ENCODE assay signal across 7 cellular contexts in the genomic region with DNA sequence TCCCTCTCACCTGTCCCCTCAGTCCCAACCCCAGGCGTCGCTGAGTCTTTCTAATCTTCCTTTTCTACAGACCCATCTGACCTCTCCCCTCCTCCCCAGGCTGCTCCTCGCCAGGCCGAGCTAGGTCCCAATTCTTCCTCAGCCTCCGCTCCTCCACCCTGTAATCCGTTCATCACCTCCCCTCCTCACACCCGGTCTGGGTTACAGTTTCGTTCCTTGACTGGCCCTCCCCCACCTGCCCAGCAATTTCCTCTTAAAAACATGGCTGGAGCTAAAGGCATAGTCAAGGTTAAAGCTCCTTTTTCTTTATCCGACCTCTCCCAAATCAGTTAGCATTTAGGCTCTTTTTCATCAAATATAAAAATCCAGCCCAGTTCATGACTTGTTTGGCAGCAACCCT.
DNase-seq lines count a peak whose midpoint lies in the region; FAIRE-seq and TF ChIP-seq lines count a peak whose summit lies in the region.
"Not testable (repeated sequence)": the region's sequence is repeated elsewhere in the genome, so short reads cannot be mapped to it uniquely, and the experiment has no call there.

No MANE protein-coding gene starts in this region.

- TF ChIP-seq RAD21 in H1 (IDR thresholded peaks at IDR 0.05 in 1 of 2, conservative IDR thresholded peaks at IDR 0.05 in 1 of 2; ENCODE audit: low read depth in 2 of 2, low read length in 2 of 2) = not testable (repeated sequence)

- peak overlapping the region; percentile 96 for H3K27ac ChIP-seq in HUES6 (ENCODE audit: low read depth, low read length)
- H3K27ac ChIP-seq in H1 (ENCODE audit: low read depth, low read length); iPS DF 6.9 (ENCODE audit: low read length): not testable (repeated sequence)

- not testable (repeated sequence) for H2BK120ac ChIP-seq in H1 (replicated peaks; ENCODE audit: low read depth, low read length)

- peak overlapping the region; percentile 75 for H3K27ac Mint-ChIP-seq in mesothelial cell of epicardium

- 0 out of 2 replicates have a peak overlapping the region, but pooled peaks have one; percentile 71 for H3K18ac ChIP-seq in H1 (ENCODE audit: extremely low read depth, low read length)

- H3K9me3 ChIP-seq in HUES6 (ENCODE audit: control insufficient read depth, insufficient read depth, low read depth, low read length); H1 (ENCODE audit: insufficient read depth in 2 of 2, low read depth in 1 of 2, low read length in 1 of 2); iPS DF 6.9 (ENCODE audit: control insufficient read depth, insufficient read depth, low read length): not testable (repeated sequence)

- peak overlapping the region; percentile 81; the same call in 1 of the 2 replicates for H2BK5ac ChIP-seq in H1 (ENCODE audit: low read depth, low read length)

- H3K79me2 ChIP-seq in H1 (ENCODE audit: control insufficient read depth in 1 of 2, insufficient read depth in 2 of 2, low read length in 2 of 2) = not testable (repeated sequence)

- H3K4me3 ChIP-seq in H7 (ENCODE audit: insufficient read depth, low read depth, low read length) (peak overlapping the region; percentile 81), HUES6 (ENCODE audit: low read depth, low read length) (peak overlapping the region; percentile 87), iPS DF 6.9 (ENCODE audit: low read length) (peak overlapping the region; percentile 40; the same call in 1 of the 2 replicates)
- not testable (repeated sequence) for H3K4me3 ChIP-seq in H1 (ENCODE audit: extremely low read depth in 1 of 4, insufficient read depth in 2 of 4, low read depth in 3 of 4, low read length in 4 of 4)

- H3K36me3 Mint-ChIP-seq in mesothelial cell of epicardium = not testable (repeated sequence)

- H3K14ac ChIP-seq in H1 (ENCODE audit: insufficient read length) = not testable (repeated sequence)

- peak overlapping the region; percentile 100 for H3K9ac ChIP-seq in HUES6 (ENCODE audit: low read length)
- H3K9ac ChIP-seq in H1 (replicated peaks in 1 of 4; ENCODE audit: extremely low read depth in 1 of 4, low read depth in 3 of 4, low read length in 3 of 4) = not testable (repeated sequence)

- not testable (repeated sequence) for H2AFZ ChIP-seq in H1 (ENCODE audit: low read length)

- TF ChIP-seq CTCF in H1 (IDR thresholded peaks at IDR 0.05; ENCODE audit: control extremely low read depth in 1 of 3, insufficient read depth in 1 of 3, low read depth in 1 of 3, low read length in 3 of 3); mesothelial cell of epicardium (IDR thresholded peaks at IDR 0.05; ENCODE audit: unreplicated experiment): not testable (repeated sequence)

- not testable (repeated sequence) for H3K79me1 ChIP-seq in H1 (ENCODE audit: low read depth, low read length)

- not testable (repeated sequence) for H4K5ac ChIP-seq in H1 (ENCODE audit: insufficient read length, low read depth, low read length)

- DNase-seq in ELF-1 (ENCODE audit: low read depth, low spot score) (peak; percentile 52), islet precursor cell (peak; percentile 66)
- not testable (repeated sequence) for DNase-seq in H7; H1 (ENCODE audit: low read depth in 1 of 2, low spot score in 2 of 2); iPS DF 6.9 (ENCODE audit: low read depth, low spot score); mesothelial cell of epicardium (ENCODE audit: low spot score in 2 of 2, unreplicated experiment in 2 of 2)

- peaks cover 15% of the 10 kb centered on the region for H3K4me1 Mint-ChIP-seq in mesothelial cell of epicardium

- CTCF ChIA-PET in H1 (lab: Charles Lee; ENCODE audit: partially characterized antibody) = not testable (repeated sequence)

- not testable (repeated sequence) for H2BK15ac ChIP-seq in H1 (ENCODE audit: low read length)

- H3K36me3 ChIP-seq in H7 (replicated peaks; ENCODE audit: control insufficient read depth, insufficient read depth, low read length); H1 (ENCODE audit: control insufficient read depth in 2 of 4, insufficient read depth in 4 of 4, low read length in 3 of 4); iPS DF 6.9 (ENCODE audit: control insufficient read depth, insufficient read depth, low read length): not testable (repeated sequence)
- H3K36me3 ChIP-seq in HUES6 (ENCODE audit: control insufficient read depth, insufficient read depth, low read length) = peaks cover 27% of the 10 kb centered on the region

- not testable (repeated sequence) for H3K56ac ChIP-seq in H1 (replicated peaks; ENCODE audit: insufficient read length, low read depth, low read length)

- POLR2A ChIA-PET in H1 (lab: Charles Lee; ENCODE audit: partially characterized antibody) = interaction anchor here (0.8 kb wide), 1 partner anchor 13 kb away, joined by 3 read pairs; no protein-coding TSS in a partner anchor

- H3K4me3 Mint-ChIP-seq in mesothelial cell of epicardium = peak overlapping the region; percentile 59

- H4K20me1 ChIP-seq in H1 (replicated peaks in 1 of 2; ENCODE audit: control insufficient read depth in 1 of 2, insufficient read depth in 2 of 2, low read length in 2 of 2) = not testable (repeated sequence)

- 85% methylated on average over 5 of the region's 9 CpGs; no CpG with 5 or more reads in 1 of the 2 experiments for WGBS in H1 (ENCODE audit: extremely low coverage in 1 of 2, insufficient coverage in 1 of 2, insufficient read length in 1 of 2, insufficient replicate concordance in 2 of 2, low coverage in 1 of 2, low lambda C conversion rate in 2 of 2, missing lambda C conversion rate in 1 of 2), 2 experiments
- no CpG with 5 or more reads among the region's 9 CpGs for WGBS in iPS DF 6.9 (ENCODE audit: insufficient coverage, insufficient read length)

- 0 out of 2 replicates have a peak overlapping the region, but pooled peaks have one; percentile 75 for H2AK5ac ChIP-seq in H1 (ENCODE audit: low read depth, low read length)

- not testable (repeated sequence) for TF ChIP-seq EP300 in H1 (IDR thresholded peaks at IDR 0.05; ENCODE audit: borderline replicate concordance in 1 of 2, low read depth in 2 of 2, low read length in 2 of 2)

- not testable (repeated sequence) for H3K27me3 Mint-ChIP-seq in mesothelial cell of epicardium (ENCODE audit: low read depth)

- H2BK12ac ChIP-seq in H1 (ENCODE audit: low read depth, low read length) = not testable (repeated sequence)

- H3K27me3 ChIP-seq in H7 (ENCODE audit: control insufficient read depth, insufficient read depth, low read length); HUES6 (ENCODE audit: control insufficient read depth, insufficient read depth, low read length); H1 (replicated peaks in 1 of 4; ENCODE audit: control insufficient read depth in 3 of 4, extremely low read depth in 1 of 4, insufficient read depth in 3 of 4, low read length in 3 of 4); iPS DF 6.9 (ENCODE audit: control insufficient read depth, insufficient read depth, low read length): not testable (repeated sequence)

- not testable (repeated sequence) for H4K8ac ChIP-seq in H1 (ENCODE audit: extremely low read depth, insufficient read depth, low read length)

- H3K4me1 ChIP-seq in HUES6 (ENCODE audit: control insufficient read depth, insufficient read depth, low read length) (peaks cover 41% of the 10 kb centered on the region), H1 (replicated peaks in 1 of 4; ENCODE audit: control insufficient read depth in 3 of 4, insufficient read depth in 4 of 4, low read length in 3 of 4) (peaks cover 2 to 12% (median 9%) of the 10 kb centered on the region in 4 experiments; a peak in 4 of 7 replicates)
- H3K4me1 ChIP-seq in iPS DF 6.9 (ENCODE audit: control insufficient read depth, insufficient read depth, low read length) = not testable (repeated sequence)

- H3K9me3 Mint-ChIP-seq in mesothelial cell of epicardium = not testable (repeated sequence)

- H2BK20ac ChIP-seq in H1 (ENCODE audit: low read length) = not testable (repeated sequence)

- not testable (repeated sequence) for H3K23me2 ChIP-seq in H1 (ENCODE audit: low read depth, low read length)

- not testable (repeated sequence) for FAIRE-seq in H1 (lab: Jason Lieb, UNC)

- H3K23ac ChIP-seq in H1 (ENCODE audit: insufficient read length) = not testable (repeated sequence)

- H4K91ac ChIP-seq in H1 (replicated peaks; ENCODE audit: insufficient read length, low read length) = not testable (repeated sequence)

- peak overlapping the region in 1 of 2 experiments; percentile 47; a peak in 1 of 4 replicates for H3K4me2 ChIP-seq in H1 (ENCODE audit: insufficient read depth in 1 of 2, low read depth in 2 of 2, low read length in 2 of 2)

- TF ChIP-seq POLR2A in H1 (IDR thresholded peaks at IDR 0.05; ENCODE audit: control extremely low read depth in 1 of 2, low read depth in 2 of 2, low read length in 2 of 2) = not testable (repeated sequence)

- not testable (repeated sequence) for H3K4ac ChIP-seq in H1 (replicated peaks; ENCODE audit: insufficient read length, low read depth, low read length)
